Comparison of ENCODE assay signal across 8 cellular contexts in genomic region chr9:15142903-15143534, GRCh38.
A peak's percentile ranks its signal among the peaks of the same experiment; 100 is the strongest.
DNase-seq lines count a peak whose midpoint lies in the region; ATAC-seq, FAIRE-seq and TF ChIP-seq lines count a peak whose summit lies in the region.

No MANE protein-coding gene starts in this region.

- H3K36me3 ChIP-seq in thoracic aorta = no peaks in the 10 kb centered on the region

- ATAC-seq in GM19397 (IDR thresholded peaks at IDR 0.05; ENCODE audit: unreplicated experiment) (peak; percentile 95), HG03354 (IDR thresholded peaks at IDR 0.05; ENCODE audit: poor library complexity, severe bottlenecking, unreplicated experiment) (peak; percentile 93), thoracic aorta (ENCODE audit: insufficient number of reproducible peaks, low FRiP score, low read depth) (no peak)

- H3K27me3 Mint-ChIP-seq in brain = peaks cover 5% of the 10 kb centered on the region

- H3K27ac ChIP-seq in thoracic aorta = no peak overlapping the region

- H3K9me3 ChIP-seq in thoracic aorta = no peaks in the 10 kb centered on the region

- H3K9me3 Mint-ChIP-seq in brain = peaks cover 0 to 7% (median 0%) of the 10 kb centered on the region in 5 experiments

- no peaks in the 10 kb centered on the region for H3K36me3 Mint-ChIP-seq in brain

- peak; percentile 81 for FAIRE-seq in islet of Langerhans (lab: Jason Lieb, UNC)

- no peak overlapping the region for H3K4me3 Mint-ChIP-seq in brain

- peak; percentile 71 to 81 for TF ChIP-seq CTCF in brain (conservative IDR thresholded peaks at IDR 0.05)
- TF ChIP-seq CTCF in thoracic aorta (IDR thresholded peaks at IDR 0.05) = peak; percentile 76

- no peaks in the 10 kb centered on the region for H3K27me3 ChIP-seq in thoracic aorta (replicated peaks; ENCODE audit: insufficient read depth)

- peaks cover 42% of the 10 kb centered on the region for H3K4me1 Mint-ChIP-seq in brain

- H3K27ac Mint-ChIP-seq in brain = no peak overlapping the region

- DNase-seq in ELR (ENCODE audit: low read depth) = peak; percentile 69
- peak; percentile 48 for DNase-seq in NCI-H526 treated with DMSO at 0.1 percent for 48 hours (lab: John Stamatoyannopoulos, UW)
- DNase-seq in thoracic aorta (ENCODE audit: low spot score) = no peak
- DNase-seq in activated CD8-positive, alpha-beta memory T cell treated with anti-CD3 and anti-CD28 coated beads, Interleukin-2, amount 50 U/mL, for 4 hours = no peak

- no peak overlapping the region for H3K4me3 ChIP-seq in thoracic aorta

- peaks cover 4 to 7% of the 10 kb centered on the region in 2 donors for H3K4me1 ChIP-seq in thoracic aorta (ENCODE audit: control insufficient read depth in 1 of 2, low read depth in 2 of 2)

Comparison
In these comparisons a context has a peak if more than half of its experiments do, and no peak if none do; other contexts are left out.
1. DNase-seq: peak in ELR (single experiment) and NCI-H526 treated with DMSO at 0.1 percent for 48 hours (single experiment); none in thoracic aorta (single experiment) and activated CD8-positive, alpha-beta memory T cell treated with anti-CD3 and anti-CD28 coated beads, Interleukin-2, amount 50 U/mL, for 4 hours (single experiment).